In the genomic region with DNA sequence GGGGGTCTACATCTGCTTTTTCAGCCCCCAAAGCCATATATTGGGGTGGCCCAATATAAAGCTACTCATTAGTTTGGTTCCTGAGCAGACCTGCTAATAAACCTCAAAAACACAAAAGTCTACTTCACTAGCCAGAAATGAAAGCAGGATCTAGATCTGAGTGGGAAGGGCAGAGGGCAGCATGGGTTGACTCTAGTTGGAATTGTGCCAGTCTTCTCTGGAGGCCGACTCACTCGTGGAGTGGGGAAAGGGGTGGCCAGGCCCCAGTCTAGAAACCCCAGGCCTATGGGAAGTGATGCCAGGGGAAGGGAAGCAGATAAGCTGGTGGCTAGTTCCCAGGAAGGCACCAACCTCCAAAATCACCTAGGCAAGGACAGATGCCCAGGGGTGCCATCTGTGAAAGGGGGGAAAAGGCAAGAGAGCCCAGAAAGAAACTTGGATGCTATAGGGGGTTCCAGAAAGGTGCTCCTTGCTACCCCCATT, we compare ENCODE assay signal across 14 cellular contexts. TPM values are rescaled to one million over a fixed set of nuclear protein-coding genes. Genes with fewer than 3 reads are reported as not detected.
DNase-seq lines count a peak whose midpoint lies in the region; ATAC-seq and TF ChIP-seq lines count a peak whose summit lies in the region.
"Had no signal": no experiment of that assay in that cellular context is flagged by ENCODE, and none has a peak within 500 bp of the region (broad histone marks: within the 10 kb centered on the region; RNA-seq: fewer than 3 reads in every experiment).

No MANE protein-coding gene starts in this region.

- DNase-seq in activated T-cell treated with anti-CD3 and anti-CD28 coated beads, Interleukin-2, amount 50 U/mL, for 24 hours, result no peak
- DNase-seq in activated T-cell treated with anti-CD3 and anti-CD28 coated beads, Interleukin-2, amount 50 U/mL, for 1 hour, result no peak
- DNase-seq in endothelial cell (ENCODE audit: low spot score) (no peak), DMS79 treated with DMSO at 0.1 percent for 48 hours (lab: John Stamatoyannopoulos, UW) (no peak)
- DNase-seq in stimulated activated effector memory CD8-positive, alpha-beta T cell treated with anti-CD3 and anti-CD28 coated beads, Interleukin-12 subunit alpha, Interleukin-12 subunit beta, amount 100 ng/mL, for 72 hours (ENCODE audit: low spot score in 2 of 2), result no peak
- no peak for DNase-seq in activated effector memory CD4-positive, alpha-beta T cell treated with Interleukin-2 at 50 U/mL for 16 hours
- DNase-seq in activated CD4-positive, CD25-positive, alpha-beta regulatory T cell (lab: John Stamatoyannopoulos, UW), result no peak
- DNase-seq: activated T-cell treated with anti-CD3 and anti-CD28 coated beads, Interleukin-2, amount 50 U/mL, for 48 hours; anterior cingulate cortex; NCI-H1105; stimulated activated naive CD4-positive, alpha-beta T cell had no signal

- H4K20me1 ChIP-seq in Loucy (ENCODE audit: insufficient read depth, low read length, poor library complexity, severe bottlenecking), result peaks cover 87% of the 10 kb centered on the region

- H3K9ac ChIP-seq in Loucy (ENCODE audit: low read depth, low read length, poor library complexity, severe bottlenecking), result peak overlapping the region; percentile 45

- H3K27me3 Mint-ChIP-seq in activated T-cell treated with anti-CD3 and anti-CD28 coated beads, Interleukin-2, amount 50 U/mL, for 24 hours, result no peaks in the 10 kb centered on the region
- H3K27me3 Mint-ChIP-seq in endothelial cell (ENCODE audit: unreplicated experiment), result peaks cover 14% of the 10 kb centered on the region

- no peaks in the 10 kb centered on the region for H3F3A ChIP-seq in Loucy (ENCODE audit: low read depth)

- H3K4me1 ChIP-seq in Loucy (ENCODE audit: insufficient read depth, low read length, poor library complexity, severe bottlenecking), result peaks cover 46% of the 10 kb centered on the region

- no peaks in the 10 kb centered on the region for H3K9me3 Mint-ChIP-seq in activated T-cell treated with anti-CD3 and anti-CD28 coated beads, Interleukin-2, amount 50 U/mL, for 24 hours
- H3K9me3 Mint-ChIP-seq in endothelial cell (ENCODE audit: unreplicated experiment), result no peaks in the 10 kb centered on the region
- no peaks in the 10 kb centered on the region for H3K9me3 Mint-ChIP-seq in stimulated activated effector memory CD8-positive, alpha-beta T cell treated with anti-CD3 and anti-CD28 coated beads, Interleukin-12 subunit alpha, Interleukin-12 subunit beta, amount 100 ng/mL, for 72 hours

- peak overlapping the region; percentile 90 for H3K4me3 ChIP-seq in Loucy (ENCODE audit: low read length, poor library complexity, severe bottlenecking)
- H3K4me3 ChIP-seq: skin epidermis had no signal

- H3K4me3 Mint-ChIP-seq in activated T-cell treated with anti-CD3 and anti-CD28 coated beads, Interleukin-2, amount 50 U/mL, for 24 hours, result no peak overlapping the region
- H3K4me3 Mint-ChIP-seq in endothelial cell (ENCODE audit: unreplicated experiment), result peak overlapping the region; percentile 51
- H3K4me3 Mint-ChIP-seq in stimulated activated effector memory CD8-positive, alpha-beta T cell treated with anti-CD3 and anti-CD28 coated beads, Interleukin-12 subunit alpha, Interleukin-12 subunit beta, amount 100 ng/mL, for 72 hours, result peak overlapping the region; percentile 88

- ATAC-seq in stimulated activated effector memory CD8-positive, alpha-beta T cell treated with anti-CD3 and anti-CD28 coated beads, Interleukin-12 subunit alpha, Interleukin-12 subunit beta, amount 100 ng/mL, for 72 hours, result no peak
- ATAC-seq: pancreas had no signal

- peaks cover 95% of the 10 kb centered on the region for H3K79me2 ChIP-seq in Loucy (ENCODE audit: insufficient read depth, low read length)

- peak overlapping the region; percentile 100 for H3K4me2 ChIP-seq in Loucy (ENCODE audit: low read depth, low read length, poor library complexity, severe bottlenecking)

- TF ChIP-seq CTCF in Loucy (conservative IDR thresholded peaks at IDR 0.05; ENCODE audit: low read length), result no peak
- no peak for TF ChIP-seq CTCF in endothelial cell (IDR thresholded peaks at IDR 0.05; ENCODE audit: unreplicated experiment)

- H3K27ac Mint-ChIP-seq in activated T-cell treated with anti-CD3 and anti-CD28 coated beads, Interleukin-2, amount 50 U/mL, for 24 hours, result peak overlapping the region; percentile 88
- peak overlapping the region; percentile 64 for H3K27ac Mint-ChIP-seq in endothelial cell (ENCODE audit: unreplicated experiment)
- H3K27ac Mint-ChIP-seq in stimulated activated effector memory CD8-positive, alpha-beta T cell treated with anti-CD3 and anti-CD28 coated beads, Interleukin-12 subunit alpha, Interleukin-12 subunit beta, amount 100 ng/mL, for 72 hours, result peak overlapping the region; percentile 96

- no peaks in the 10 kb centered on the region for H3K9me3 ChIP-seq in Loucy (ENCODE audit: insufficient read depth, low read depth, low read length)
- H3K9me3 ChIP-seq: pancreas had no signal

- no peak overlapping the region for H2AFZ ChIP-seq in Loucy (ENCODE audit: low read length)

- peaks cover 94% of the 10 kb centered on the region for H3K36me3 Mint-ChIP-seq in activated T-cell treated with anti-CD3 and anti-CD28 coated beads, Interleukin-2, amount 50 U/mL, for 24 hours (ENCODE audit: low read depth)
- H3K36me3 Mint-ChIP-seq in endothelial cell (ENCODE audit: low read depth, unreplicated experiment), result peaks cover 36% of the 10 kb centered on the region
- H3K36me3 Mint-ChIP-seq in stimulated activated effector memory CD8-positive, alpha-beta T cell treated with anti-CD3 and anti-CD28 coated beads, Interleukin-12 subunit alpha, Interleukin-12 subunit beta, amount 100 ng/mL, for 72 hours, result peaks cover 84% of the 10 kb centered on the region

- no peaks in the 10 kb centered on the region for H3K9me2 ChIP-seq in Loucy (replicated peaks; ENCODE audit: low read depth, low read length)

- H3K27me3 ChIP-seq in Loucy (ENCODE audit: insufficient read depth, low read length, poor library complexity, severe bottlenecking), result no peaks in the 10 kb centered on the region
- H3K27me3 ChIP-seq: pancreas had no signal

- peaks cover 57% of the 10 kb centered on the region; the same call in 1 of the 2 replicates for H3K36me3 ChIP-seq in Loucy (ENCODE audit: insufficient read depth, low read length)

- peaks cover 84% of the 10 kb centered on the region for H3K4me1 Mint-ChIP-seq in activated T-cell treated with anti-CD3 and anti-CD28 coated beads, Interleukin-2, amount 50 U/mL, for 24 hours (ENCODE audit: low read depth)
- peaks cover 46% of the 10 kb centered on the region for H3K4me1 Mint-ChIP-seq in endothelial cell (ENCODE audit: unreplicated experiment)
- H3K4me1 Mint-ChIP-seq in stimulated activated effector memory CD8-positive, alpha-beta T cell treated with anti-CD3 and anti-CD28 coated beads, Interleukin-12 subunit alpha, Interleukin-12 subunit beta, amount 100 ng/mL, for 72 hours, result peaks cover 78% of the 10 kb centered on the region

RNA-seq across cellular contexts. Expression of a gene that starts 5.3 kb away (rescaled TPM):
- total RNA-seq in endothelial cell (ENCODE audit: unreplicated experiment), result 54.0 TPM

RNA-seq across cellular contexts. Expression of a gene that starts 48.5 kb away (rescaled TPM):
- total RNA-seq in endothelial cell (ENCODE audit: unreplicated experiment), result 13.4 TPM

RNA-seq across cellular contexts. Expression of a gene that starts 58.6 kb away (rescaled TPM):
- 55.6 TPM for total RNA-seq in endothelial cell (ENCODE audit: unreplicated experiment)
